11 cellular contexts compared by ENCODE assay signal in genomic region chr15:49902791-49903481, GRCh38.
DNase-seq lines count a peak whose midpoint lies in the region; ATAC-seq and TF ChIP-seq lines count a peak whose summit lies in the region.
"Had no signal": no experiment of that assay in that cellular context is flagged by ENCODE, and none has a peak within 500 bp of the region (broad histone marks: within the 10 kb centered on the region; RNA-seq: fewer than 3 reads in every experiment).

No MANE protein-coding gene starts in this region.

- H3K27me3 ChIP-seq in gastroesophageal sphincter = no peaks in the 10 kb centered on the region

- TF ChIP-seq EP300 in gastroesophageal sphincter (IDR thresholded peaks at IDR 0.05) = no peak

- ATAC-seq in gastroesophageal sphincter (peak; percentile 84), HG03439 (IDR thresholded peaks at IDR 0.05; ENCODE audit: unreplicated experiment) (no peak)
- ATAC-seq in effector memory CD8-positive, alpha-beta T cell (replicated peaks) = no peak

- no peak for TF ChIP-seq POLR2A in gastroesophageal sphincter (IDR thresholded peaks at IDR 0.05)

- no peak overlapping the region for H3K27ac Mint-ChIP-seq in effector memory CD8-positive, alpha-beta T cell

- H3K4me1 ChIP-seq in gastroesophageal sphincter (peaks cover 13 to 58% (median 13%) of the 10 kb centered on the region in 3 donors), urinary bladder (ENCODE audit: insufficient read depth) (no peaks in the 10 kb centered on the region)

- DNase-seq in amniotic epithelial cell (ENCODE audit: low read depth) (peak; percentile 82), occipital lobe (lab: John Stamatoyannopoulos, UW) (peak; percentile 9)
- DNase-seq in activated CD4-positive, alpha-beta T cell treated with anti-CD3 and anti-CD28 coated beads for 1 hour = no peak
- DNase-seq in effector memory CD8-positive, alpha-beta T cell = no peak
- DNase-seq: activated T-cell treated with anti-CD3 and anti-CD28 coated beads, Interleukin-2, amount 50 U/mL, for 1 hour; effector CD8-positive, alpha-beta T cell; mesendoderm; NCI-H446 treated with DMSO at 0.1 percent for 48 hours had no signal

- H3K27me3 Mint-ChIP-seq in effector memory CD8-positive, alpha-beta T cell = peaks cover 8% of the 10 kb centered on the region in 2 donors

- H3K9me3 ChIP-seq in gastroesophageal sphincter = no peaks in the 10 kb centered on the region

- no peaks in the 10 kb centered on the region for H3K4me1 Mint-ChIP-seq in effector memory CD8-positive, alpha-beta T cell (ENCODE audit: low read depth in 2 of 2)

- H3K27ac ChIP-seq in gastroesophageal sphincter (peak overlapping the region; percentile 70 to 87 (median 82)), urinary bladder (ENCODE audit: low read depth) (peak overlapping the region; percentile 38)

- WGBS in gastroesophageal sphincter (ENCODE audit: low coverage in 1 of 2), 2 donors = 9 to 13% methylated on average over 4 to 7 of the region's 7 CpGs
- WGBS in urinary bladder = 19% methylated on average over 7 of the region's 7 CpGs

- no peak overlapping the region for H3K4me3 ChIP-seq in gastroesophageal sphincter
- H3K4me3 ChIP-seq in urinary bladder (ENCODE audit: low read depth, low read length) = no peak overlapping the region

- H3K36me3 ChIP-seq in gastroesophageal sphincter (no peaks in the 10 kb centered on the region), urinary bladder (ENCODE audit: insufficient read depth) (no peaks in the 10 kb centered on the region)

- no peak for TF ChIP-seq CTCF in gastroesophageal sphincter (IDR thresholded peaks at IDR 0.05)

- no peaks in the 10 kb centered on the region for H3K9me3 Mint-ChIP-seq in effector memory CD8-positive, alpha-beta T cell

- no peaks in the 10 kb centered on the region for H3K36me3 Mint-ChIP-seq in effector memory CD8-positive, alpha-beta T cell (ENCODE audit: insufficient read depth)

- H3K4me3 Mint-ChIP-seq in effector memory CD8-positive, alpha-beta T cell = no peak overlapping the region

Comparison
In these comparisons a context has a peak if more than half of its experiments do, and no peak if none do; other contexts are left out.
1. DNase-seq: peak in amniotic epithelial cell (single experiment) and occipital lobe (single experiment); none in activated CD4-positive, alpha-beta T cell treated with anti-CD3 and anti-CD28 coated beads for 1 hour (single experiment) and effector memory CD8-positive, alpha-beta T cell (0 of 3).